ENCODE assay signal across 9 cellular contexts in genomic region chr19:13195678-13196077, GRCh38. TPM values are rescaled to one million over a fixed set of nuclear protein-coding genes. Genes with fewer than 3 reads are reported as not detected.
DNase-seq lines count a peak whose midpoint lies in the region; ATAC-seq, FAIRE-seq and TF ChIP-seq lines count a peak whose summit lies in the region.
"Had no signal": no experiment of that assay in that cellular context is flagged by ENCODE, and none has a peak within 500 bp of the region (broad histone marks: within the 10 kb centered on the region; RNA-seq: fewer than 3 reads in every experiment).

No MANE protein-coding gene starts in this region.

- H3K4me1 ChIP-seq in H9 (ENCODE audit: insufficient read depth, low read length) (no peaks in the 10 kb centered on the region), H1 (replicated peaks in 1 of 4; ENCODE audit: control insufficient read depth in 3 of 4, insufficient read depth in 4 of 4, low read length in 3 of 4) (no peaks in the 10 kb centered on the region; a peak in 2 of 7 replicates)

- no peak overlapping the region for H4K91ac ChIP-seq in H9 (ENCODE audit: insufficient read length, low read depth, low read length)
- H4K91ac ChIP-seq in H1 (replicated peaks; ENCODE audit: insufficient read length, low read length): no peak overlapping the region

- H3K9me3 Mint-ChIP-seq in H9: no peaks in the 10 kb centered on the region

- no peaks in the 10 kb centered on the region for H3K79me1 ChIP-seq in H9 (ENCODE audit: insufficient read depth, low read depth, low read length, poor library complexity, severe bottlenecking)
- no peaks in the 10 kb centered on the region for H3K79me1 ChIP-seq in H1 (ENCODE audit: low read depth, low read length)

- H2BK20ac ChIP-seq in H9 (ENCODE audit: low read depth, low read length, poor library complexity, severe bottlenecking) (no peak overlapping the region), H1 (ENCODE audit: low read length) (no peak overlapping the region)

- H4K20me1 ChIP-seq in H9 (ENCODE audit: control insufficient read depth, insufficient read depth, insufficient read length): no peaks in the 10 kb centered on the region
- no peaks in the 10 kb centered on the region for H4K20me1 ChIP-seq in H1 (replicated peaks in 1 of 2; ENCODE audit: control insufficient read depth in 1 of 2, insufficient read depth in 2 of 2, low read length in 2 of 2)

- no peaks in the 10 kb centered on the region for H3K36me3 ChIP-seq in H1 (ENCODE audit: control insufficient read depth in 2 of 4, insufficient read depth in 4 of 4, low read length in 3 of 4)

- H2AFZ ChIP-seq in H9 (ENCODE audit: low read length) (no peak overlapping the region), H1 (ENCODE audit: low read length) (peak overlapping the region; percentile 47; the same call in 1 of the 2 replicates)

- H3K9ac ChIP-seq in H9 (ENCODE audit: extremely low read depth, insufficient read length, low read length) (no peak overlapping the region), H1 (replicated peaks in 1 of 4; ENCODE audit: extremely low read depth in 1 of 4, low read depth in 3 of 4, low read length in 3 of 4) (no peak overlapping the region)

- H2BK5ac ChIP-seq in H9 (ENCODE audit: insufficient read length, low read length) (no peak overlapping the region), H1 (ENCODE audit: low read depth, low read length) (no peak overlapping the region)

- H2BK120ac ChIP-seq in H9 (ENCODE audit: low read depth, low read length, poor library complexity, severe bottlenecking) (no peak overlapping the region), H1 (replicated peaks; ENCODE audit: low read depth, low read length) (no peak overlapping the region)

- H2BK12ac ChIP-seq in H9 (ENCODE audit: insufficient read length, low read depth, low read length) (no peak overlapping the region), H1 (ENCODE audit: low read depth, low read length) (no peak overlapping the region)

- no peak for TF ChIP-seq EP300 in H1 (IDR thresholded peaks at IDR 0.05; ENCODE audit: borderline replicate concordance in 1 of 2, low read depth in 2 of 2, low read length in 2 of 2)

- peak; percentile 90 for DNase-seq in H9
- peak in 4 of 5 experiments; percentile 30 to 71 (median 50) for DNase-seq in T-helper 2 cell
- peak; percentile 47 to 86 for DNase-seq in H1 (ENCODE audit: low read depth in 1 of 2, low spot score in 2 of 2)
- DNase-seq in stimulated activated CD4-positive, alpha-beta T cell treated with anti-CD3 and anti-CD28 coated beads, Interleukin-4, amount 100 ng/mL, for 1 hour: peak; percentile 63
- no peak for DNase-seq in NCI-H345 (lab: John Stamatoyannopoulos, UW)
- no peak for DNase-seq in NCI-H1694 treated with DMSO at 0.1 percent for 48 hours (lab: John Stamatoyannopoulos, UW)

- peak; percentile 80 for FAIRE-seq in H1 (lab: Jason Lieb, UNC)
- FAIRE-seq: colon had no signal

- H3K23me2 ChIP-seq in H9 (ENCODE audit: insufficient read length, low read depth, low read length, poor library complexity, severe bottlenecking) (no peaks in the 10 kb centered on the region), H1 (ENCODE audit: low read depth, low read length) (no peaks in the 10 kb centered on the region)

- H4K8ac ChIP-seq in H9 (replicated peaks; ENCODE audit: insufficient read length, low read depth, low read length) (no peak overlapping the region), H1 (ENCODE audit: extremely low read depth, insufficient read depth, low read length) (no peak overlapping the region)

- no peak overlapping the region for H2BK15ac ChIP-seq in H9 (ENCODE audit: low read depth, low read length)
- no peak overlapping the region for H2BK15ac ChIP-seq in H1 (ENCODE audit: low read length)

- CTCF ChIA-PET in H1 (lab: Charles Lee; ENCODE audit: partially characterized antibody): interaction anchor here (0.6 to 7.1 kb wide), 54 partner anchors 9 to 486 kb away, joined by 3 to 89 read pairs (median 5); partner anchors contain the start of gene NACC1

- no peak overlapping the region for H3K27ac ChIP-seq in H9 (ENCODE audit: insufficient read length, low read depth, low read length)
- no peak overlapping the region for H3K27ac ChIP-seq in H1 (ENCODE audit: low read depth, low read length)

- H3K79me2 ChIP-seq in H9 (ENCODE audit: insufficient read depth, low read length) (no peaks in the 10 kb centered on the region), H1 (ENCODE audit: control insufficient read depth in 1 of 2, insufficient read depth in 2 of 2, low read length in 2 of 2) (no peaks in the 10 kb centered on the region)

- H3K14ac ChIP-seq in H9 (ENCODE audit: insufficient read depth, low read length) (no peak overlapping the region), H1 (ENCODE audit: insufficient read length) (no peak overlapping the region)

- H3K27me3 Mint-ChIP-seq in H9 (ENCODE audit: low read depth): no peaks in the 10 kb centered on the region

- no peak overlapping the region for H3K27ac Mint-ChIP-seq in H9

- no peak overlapping the region for H3K4me3 Mint-ChIP-seq in H9

- H3K4me1 Mint-ChIP-seq in H9: no peaks in the 10 kb centered on the region

- no peak overlapping the region for H3K4me3 ChIP-seq in H1 (ENCODE audit: extremely low read depth in 1 of 4, insufficient read depth in 2 of 4, low read depth in 3 of 4, low read length in 4 of 4)

- H3K18ac ChIP-seq in H9 (ENCODE audit: insufficient read length, low read depth, low read length) (no peak overlapping the region), H1 (ENCODE audit: extremely low read depth, low read length) (no peak overlapping the region)

- H3K4ac ChIP-seq in H9 (ENCODE audit: low read depth, low read length) (no peak overlapping the region), H1 (replicated peaks; ENCODE audit: insufficient read length, low read depth, low read length) (no peak overlapping the region)

- ATAC-seq in GM18868 (IDR thresholded peaks at IDR 0.05; ENCODE audit: unreplicated experiment): no peak
- no peak for ATAC-seq in HG02759 (IDR thresholded peaks at IDR 0.05; ENCODE audit: unreplicated experiment)

- no peak overlapping the region for H3K56ac ChIP-seq in H9 (ENCODE audit: insufficient read length, low read depth, low read length)
- H3K56ac ChIP-seq in H1 (replicated peaks; ENCODE audit: insufficient read length, low read depth, low read length): no peak overlapping the region

- no peaks in the 10 kb centered on the region for H3K36me3 Mint-ChIP-seq in H9 (ENCODE audit: insufficient read depth in 1 of 3, low read depth in 3 of 3)

- H2AK5ac ChIP-seq in H9 (ENCODE audit: insufficient read length, low read length) (no peak overlapping the region), H1 (ENCODE audit: low read depth, low read length) (no peak overlapping the region)

- H3K4me2 ChIP-seq in H9 (ENCODE audit: insufficient read depth, insufficient read length, low read length) (no peak overlapping the region), H1 (ENCODE audit: insufficient read depth in 1 of 2, low read depth in 2 of 2, low read length in 2 of 2) (no peak overlapping the region)

- TF ChIP-seq CTCF in H9 (conservative IDR thresholded peaks at IDR 0.05) (peak; percentile 95), H1 (IDR thresholded peaks at IDR 0.05; ENCODE audit: control extremely low read depth in 1 of 3, insufficient read depth in 1 of 3, low read depth in 1 of 3, low read length in 3 of 3) (peak; percentile 94 to 99 (median 97))

- H3K23ac ChIP-seq in H9 (ENCODE audit: insufficient read length, low read depth, low read length) (no peak overlapping the region), H1 (ENCODE audit: insufficient read length) (no peak overlapping the region)

- TF ChIP-seq POLR2A in H1 (IDR thresholded peaks at IDR 0.05; ENCODE audit: control extremely low read depth in 1 of 2, low read depth in 2 of 2, low read length in 2 of 2): no peak

- H3K9me3 ChIP-seq in H9 (ENCODE audit: control insufficient read depth, low read depth, low read length): no peaks in the 10 kb centered on the region
- no peaks in the 10 kb centered on the region for H3K9me3 ChIP-seq in H1 (ENCODE audit: insufficient read depth in 2 of 2, low read depth in 1 of 2, low read length in 1 of 2)

- no CpG with 5 or more reads among the region's 11 CpGs for WGBS in H9 (ENCODE audit: extremely low coverage, insufficient read length, low lambda C conversion rate)
- 40% methylated on average over 11 of the region's 11 CpGs; no CpG with 5 or more reads in 1 of the 2 experiments for WGBS in H1 (ENCODE audit: extremely low coverage in 1 of 2, insufficient coverage in 1 of 2, insufficient read length in 1 of 2, insufficient replicate concordance in 2 of 2, low coverage in 1 of 2, low lambda C conversion rate in 2 of 2, missing lambda C conversion rate in 1 of 2), 2 experiments

- no peaks in the 10 kb centered on the region for H3K27me3 ChIP-seq in H9 (ENCODE audit: insufficient read depth, low read length)
- no peaks in the 10 kb centered on the region for H3K27me3 ChIP-seq in H1 (replicated peaks in 1 of 4; ENCODE audit: control insufficient read depth in 3 of 4, extremely low read depth in 1 of 4, insufficient read depth in 3 of 4, low read length in 3 of 4)

- POLR2A ChIA-PET in H1 (lab: Charles Lee; ENCODE audit: partially characterized antibody): interaction anchor here (0.7 to 4.4 kb wide), 10 partner anchors 9 to 52 kb away, joined by 3 to 29 read pairs (median 4); partner anchors contain the start of genes IER2 and STX10

- H4K5ac ChIP-seq in H9 (ENCODE audit: insufficient read length, low read depth, low read length) (no peak overlapping the region), H1 (ENCODE audit: insufficient read length, low read depth, low read length) (no peak overlapping the region)

- no peak overlapping the region for H3T11ph ChIP-seq in H9 (ENCODE audit: low read length)

- peak; percentile 92 to 93 for TF ChIP-seq RAD21 in H1 (IDR thresholded peaks at IDR 0.05 in 1 of 2, conservative IDR thresholded peaks at IDR 0.05 in 1 of 2; ENCODE audit: low read depth in 2 of 2, low read length in 2 of 2)

RNA-seq across cellular contexts. Expression of gene IER2, which starts 45.5 kb away (rescaled TPM):
- 160 and 165 TPM in 2 replicates for total RNA-seq in H9 (2021)
- total RNA-seq in H1 (2021; fragmentation: NEBNext Ultra II Directional; extraction: Animal tissue kit (Norgen Biotek cat#: 25700)): 137 and 138 TPM in 2 replicates
- polyA plus RNA-seq in H1 (2011; rRNA removed): 84.5 and 151 TPM in 2 replicates
- 66.0 TPM for polyA plus RNA-seq in H1 (2011; cell fraction: cytosol; rRNA removed)
- 110 TPM for polyA plus RNA-seq in H1 (2011; cell fraction: nucleus; rRNA removed)
- polyA plus RNA-seq in H1 (2012, experiment 1 of 2): 106 to 120 TPM (median 111 TPM) in 4 replicates
- 92.0 TPM for polyA plus RNA-seq in H1 (2012, experiment 2 of 2)
- 105 TPM for polyA plus RNA-seq in H1 (2013, experiment 1 of 2)
- polyA plus RNA-seq in H1 (2013, experiment 2 of 2): 105 TPM
- polyA minus RNA-seq in H1 (2011; rRNA and poly(A)+ RNA removed): 6.0 and 9.9 TPM in 2 replicates
- polyA minus RNA-seq in H1 (2011; cell fraction: cytosol; rRNA and poly(A)+ RNA removed): 33.4 TPM
- polyA minus RNA-seq in H1 (2011; cell fraction: nucleus; rRNA and poly(A)+ RNA removed): 81.9 TPM

RNA-seq across cellular contexts. Expression of gene STX10, which starts 45.5 kb away (rescaled TPM):
- 39.4 and 40.5 TPM in 2 replicates for total RNA-seq in H9 (2021)
- 50.8 and 53.0 TPM in 2 replicates for total RNA-seq in H1 (2021; fragmentation: NEBNext Ultra II Directional; extraction: Animal tissue kit (Norgen Biotek cat#: 25700))
- 80.1 and 86.8 TPM in 2 replicates for polyA plus RNA-seq in H1 (2011; rRNA removed)
- polyA plus RNA-seq in H1 (2011; cell fraction: cytosol; rRNA removed): 88.9 TPM
- polyA plus RNA-seq in H1 (2011; cell fraction: nucleus; rRNA removed): 146 TPM
- 58.8 to 94.1 TPM (median 80.2 TPM) in 4 replicates for polyA plus RNA-seq in H1 (2012, experiment 1 of 2)
- polyA plus RNA-seq in H1 (2012, experiment 2 of 2): 81.1 TPM
- 48.9 TPM for polyA plus RNA-seq in H1 (2013, experiment 1 of 2)
- polyA plus RNA-seq in H1 (2013, experiment 2 of 2): 49.5 TPM
- 44.8 and 47.0 TPM in 2 replicates for polyA minus RNA-seq in H1 (2011; rRNA and poly(A)+ RNA removed)
- polyA minus RNA-seq in H1 (2011; cell fraction: cytosol; rRNA and poly(A)+ RNA removed): 40.2 TPM
- polyA minus RNA-seq in H1 (2011; cell fraction: nucleus; rRNA and poly(A)+ RNA removed): 36.6 TPM

Comparison
In these comparisons a context has a peak if more than half of its experiments do, and no peak if none do; other contexts are left out.
1. DNase-seq: peak in H9 (single experiment), T-helper 2 cell (4 of 5), H1 (2 of 2) and stimulated activated CD4-positive, alpha-beta T cell treated with anti-CD3 and anti-CD28 coated beads, Interleukin-4, amount 100 ng/mL, for 1 hour (single experiment); none in NCI-H345 (single experiment) and NCI-H1694 treated with DMSO at 0.1 percent for 48 hours (single experiment).